In genomic region chr6:32971581-32972352, GRCh38 we compare ENCODE assay signal across 8 cellular contexts. TPM values are rescaled to one million over a fixed set of nuclear protein-coding genes. Genes with fewer than 3 reads are reported as not detected.
DNase-seq lines count a peak whose midpoint lies in the region; ATAC-seq and TF ChIP-seq lines count a peak whose summit lies in the region.

No MANE protein-coding gene starts in this region.

- H3K4me3 Mint-ChIP-seq in CD14-positive monocyte: peak overlapping the region; percentile 98 to 100

- H3K27me3 Mint-ChIP-seq in CD14-positive monocyte (ENCODE audit: low read depth in 3 of 3): peaks cover 0 to 10% (median 2%) of the 10 kb centered on the region in 3 donors

- peaks cover 48% of the 10 kb centered on the region for H3K4me1 Mint-ChIP-seq in CD14-positive monocyte

- intact Hi-C loops in CD14-positive monocyte (cut with micrococcal nuclease): loop anchor here (5.0 kb wide), 3 partner anchors 34 to 129 kb away; partner anchors contain the start of gene PSMB8 (in 1 of the 2)

- H3K27ac Mint-ChIP-seq in CD14-positive monocyte: peak overlapping the region; percentile 97 to 100 (median 99)

- peak; percentile 46 for ATAC-seq in GM19372 (IDR thresholded peaks at IDR 0.05; ENCODE audit: low read depth, unreplicated experiment)
- peak; percentile 39 for ATAC-seq in HG03521 (IDR thresholded peaks at IDR 0.05; ENCODE audit: unreplicated experiment)

- DNase-seq in CD14-positive monocyte (ENCODE audit: low spot score) (peak; percentile 100), NCI-H69 (lab: John Stamatoyannopoulos, UW) (peak; percentile 100), cortex of kidney (lab: John Stamatoyannopoulos, UW) (peak; percentile 88), left kidney (ENCODE audit: low read depth, low spot score) (peak; percentile 100)
- DNase-seq in activated CD4-positive, alpha-beta T cell treated with anti-CD3 and anti-CD28 coated beads, Interleukin-2, amount 50 U/mL, for 1 hour: peak; percentile 99
- peak; percentile 100 for DNase-seq in stimulated activated CD4-positive, alpha-beta T cell treated with anti-CD3 and anti-CD28 coated beads, Interleukin-1b, Interleukin-23, amount 100 ng/mL, for 48 hours

- TF ChIP-seq CTCF in CD14-positive monocyte (IDR thresholded peaks at IDR 0.05): no peak

- H3K9me3 Mint-ChIP-seq in CD14-positive monocyte: peaks cover 0 to 9% (median 0%) of the 10 kb centered on the region in 7 donors

- H3K36me3 Mint-ChIP-seq in CD14-positive monocyte: peaks cover 38 to 47% of the 10 kb centered on the region in 2 donors

RNA-seq across cellular contexts. Expression of gene BRD2, which starts 3.4 kb away (rescaled TPM):
- polyA plus RNA-seq in CD14-positive monocyte: 10 to 100 TPM in 1 of 2 donors, 1 to 10 TPM in 1; 9.6 to 21.7 TPM

RNA-seq across cellular contexts. Expression of gene HLA-DMA, which starts 18.9 kb away (rescaled TPM):
- 100 to 1,000 TPM; 434 to 526 TPM for polyA plus RNA-seq in CD14-positive monocyte

RNA-seq across cellular contexts. Expression of gene HLA-DMB, which starts 30.9 kb away (rescaled TPM):
- 100 to 1,000 TPM; 726 to 924 TPM for polyA plus RNA-seq in CD14-positive monocyte

RNA-seq across cellular contexts. Expression of gene HLA-DOA, which starts 37.6 kb away (rescaled TPM):
- 1 to 10 TPM; 2.8 to 9.1 TPM for polyA plus RNA-seq in CD14-positive monocyte

Comparison
In these comparisons a context has a peak if more than half of its experiments do, and no peak if none do; other contexts are left out.
1. Peak in every context shown above with its lines: DNase-seq and ATAC-seq.